ENCODE assay signal across 8 cellular contexts in genomic region chr4:3544259-3545025, GRCh38. TPM values are rescaled to one million over a fixed set of nuclear protein-coding genes. Genes with fewer than 3 reads are reported as not detected.
DNase-seq lines count a peak whose midpoint lies in the region; ATAC-seq lines count a peak whose summit lies in the region.
"Not testable (repeated sequence)": the region's sequence is repeated elsewhere in the genome, so short reads cannot be mapped to it uniquely, and the experiment has no call there.

No MANE protein-coding gene starts in this region.

- H3K27ac ChIP-seq in aorta (ENCODE audit: low read depth in 1 of 2, low read length in 2 of 2) = not testable (repeated sequence)

- not testable (repeated sequence) for H3K27me3 ChIP-seq in aorta (ENCODE audit: control insufficient read depth in 1 of 2, insufficient read depth in 2 of 2, low read length in 1 of 2)

- not testable (repeated sequence) for H3K4me1 ChIP-seq in aorta (ENCODE audit: control insufficient read depth in 1 of 2, insufficient read depth in 2 of 2, low read length in 2 of 2)

- H3K36me3 Mint-ChIP-seq in activated CD8-positive, alpha-beta memory T cell treated with anti-CD3 and anti-CD28 coated beads, Interleukin-2, amount 10 ng/mL, durations not matched to agents 7 days and 5 days = not testable (repeated sequence)

- not testable (repeated sequence) for H3K27ac Mint-ChIP-seq in activated CD8-positive, alpha-beta memory T cell treated with anti-CD3 and anti-CD28 coated beads, Interleukin-2, amount 10 ng/mL, durations not matched to agents 7 days and 5 days

- CTCF ChIA-PET in activated CD8-positive, alpha-beta memory T cell treated with anti-CD3 and anti-CD28 coated beads, Interleukin-2, amount 10 ng/mL, durations not matched to agents 7 days and 5 days (lab: Charles Lee) = not testable (repeated sequence)

- peak; percentile 40 for DNase-seq in DMS53 treated with DMSO at 0.1 percent for 48 hours (lab: John Stamatoyannopoulos, UW; ENCODE audit: unreplicated experiment)
- peak; percentile 17 for DNase-seq in NCI-H146 (lab: John Stamatoyannopoulos, UW)
- DNase-seq in NCI-H69 (lab: John Stamatoyannopoulos, UW) = peak; percentile 42
- peak; percentile 40 for DNase-seq in activated CD8-positive, alpha-beta memory T cell treated with anti-CD3 and anti-CD28 coated beads, Interleukin-2, amount 10 ng/mL, durations not matched to agents 7 days and 5 days
- peak; percentile 45 to 58 for DNase-seq in dermis microvascular lymphatic vessel endothelial cell (ENCODE audit: low read depth in 2 of 2)
- peak; percentile 75 for DNase-seq in islet precursor cell
- peak; percentile 63 to 77 for DNase-seq in lung microvascular endothelial cell (ENCODE audit: low read depth in 2 of 2)
- peak; percentile 31 to 51 for DNase-seq in aorta

- H3K27me3 Mint-ChIP-seq in activated CD8-positive, alpha-beta memory T cell treated with anti-CD3 and anti-CD28 coated beads, Interleukin-2, amount 10 ng/mL, durations not matched to agents 7 days and 5 days = not testable (repeated sequence)

- H3K4me3 Mint-ChIP-seq in activated CD8-positive, alpha-beta memory T cell treated with anti-CD3 and anti-CD28 coated beads, Interleukin-2, amount 10 ng/mL, durations not matched to agents 7 days and 5 days = not testable (repeated sequence)

- not testable (repeated sequence) for H3K36me3 ChIP-seq in aorta (ENCODE audit: control insufficient read depth in 1 of 2, insufficient read depth in 2 of 2, low read length in 1 of 2)

- H3K4me1 Mint-ChIP-seq in activated CD8-positive, alpha-beta memory T cell treated with anti-CD3 and anti-CD28 coated beads, Interleukin-2, amount 10 ng/mL, durations not matched to agents 7 days and 5 days = not testable (repeated sequence)

- H3K9me3 Mint-ChIP-seq in activated CD8-positive, alpha-beta memory T cell treated with anti-CD3 and anti-CD28 coated beads, Interleukin-2, amount 10 ng/mL, durations not matched to agents 7 days and 5 days (ENCODE audit: low read depth) = not testable (repeated sequence)

- WGBS in aorta, 2 donors = 65% methylated on average over 22 of the region's 22 CpGs

- not testable (repeated sequence) for H3K4me3 ChIP-seq in aorta (ENCODE audit: low read length in 2 of 2)

- intact Hi-C loops in aorta (cut with DNase I) = not testable (repeated sequence)

- H3K9me3 ChIP-seq in aorta (ENCODE audit: control insufficient read depth, low read length) = not testable (repeated sequence)

- not testable (repeated sequence) for ATAC-seq in activated CD8-positive, alpha-beta memory T cell treated with anti-CD3 and anti-CD28 coated beads, Interleukin-2, amount 10 ng/mL, durations not matched to agents 7 days and 5 days; aorta (ENCODE audit: low FRiP score)

RNA-seq across cellular contexts. Expression of gene LRPAP1, which starts 12.2 kb away (rescaled TPM):
- 10 to 100 TPM; 77.2 to 87.6 TPM for total RNA-seq in activated CD8-positive, alpha-beta memory T cell treated with anti-CD3 and anti-CD28 coated beads, Interleukin-2, amount 10 ng/mL, durations not matched to agents 7 days and 5 days
- total RNA-seq in dermis microvascular lymphatic vessel endothelial cell (30.4 and 74.0 TPM in 2 replicates), lung microvascular endothelial cell (27.0 and 31.9 TPM in 2 replicates), aorta (100 to 1,000 TPM; 128 to 136 TPM)
- polyA plus RNA-seq in aorta = 100 to 1,000 TPM in 1 of 2 donors, 10 to 100 TPM in 1; 95.4 to 196 TPM

Comparison
In these comparisons a context has a peak if more than half of its experiments do, and no peak if none do; other contexts are left out.
1. DNase-seq: peak in every context shown above with its lines; median percentile 75 in islet precursor cell; 70 in lung microvascular endothelial cell; 52 in dermis microvascular lymphatic vessel endothelial cell; 42 in NCI-H69; 41 in aorta; 40 in DMS53 treated with DMSO at 0.1 percent for 48 hours; 40 in activated CD8-positive, alpha-beta memory T cell treated with anti-CD3 and anti-CD28 coated beads, Interleukin-2, amount 10 ng/mL, durations not matched to agents 7 days and 5 days; 17 in NCI-H146.